6 cellular contexts compared by ENCODE assay signal in genomic region chr2:48118895-48119294, GRCh38.
"Had no signal": no experiment of that assay in that cellular context is flagged by ENCODE, and none has a peak within 500 bp of the region (broad histone marks: within the 10 kb centered on the region; RNA-seq: fewer than 3 reads in every experiment).

No MANE protein-coding gene starts in this region.

- H3K27ac Mint-ChIP-seq: IgD-negative memory B cell had no signal

- DNase-seq: IMR-90, KBM-7 had no signal

- H3K27ac ChIP-seq: HL-60 had no signal

- FAIRE-seq: HepG2, HTR-8/SVneo had no signal

- H3K9me3 Mint-ChIP-seq: IgD-negative memory B cell had no signal

- H3K4me3 Mint-ChIP-seq: IgD-negative memory B cell had no signal

- ATAC-seq: HepG2 had no signal
